8 cellular contexts compared by ENCODE assay signal in the genomic region with DNA sequence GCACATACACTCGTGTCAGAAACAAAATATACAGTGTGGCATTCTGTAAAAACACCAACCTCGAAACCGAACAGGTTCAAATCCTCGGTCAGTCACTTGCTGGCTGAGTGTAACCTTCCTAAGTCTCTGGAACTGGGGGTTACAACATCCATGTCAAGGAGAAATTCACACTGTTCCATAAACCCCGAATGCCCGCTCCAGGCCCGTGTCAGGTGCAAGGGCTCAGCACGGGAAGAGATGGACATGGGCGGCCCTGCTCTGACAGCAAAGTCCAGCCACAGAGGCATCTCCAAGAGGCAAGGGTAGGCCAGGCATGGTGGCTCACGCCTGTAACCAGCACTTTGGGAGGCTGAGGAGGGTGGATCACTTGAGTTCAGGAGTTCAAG.
DNase-seq lines count a peak whose midpoint lies in the region; ATAC-seq and TF ChIP-seq lines count a peak whose summit lies in the region.

No MANE protein-coding gene starts in this region.

- H3K9me3 Mint-ChIP-seq in brain = no peaks in the 10 kb centered on the region
- H3K9me3 Mint-ChIP-seq in natural killer cell treated with Interleukin-12 subunit alpha and Interleukin-12 subunit beta and Interleukin-15 and Interleukin-18, amount 100 ng/mL, for 72 hours = no peaks in the 10 kb centered on the region

- POLR2A ChIA-PET in AG04449 (lab: Yijun Ruan, JAX) = interaction anchor here (1.2 kb wide), 1 partner anchor 57 kb away, joined by 5 read pairs; no protein-coding TSS in a partner anchor

- no peaks in the 10 kb centered on the region for H3K36me3 Mint-ChIP-seq in brain
- no peaks in the 10 kb centered on the region for H3K36me3 Mint-ChIP-seq in natural killer cell treated with Interleukin-12 subunit alpha and Interleukin-12 subunit beta and Interleukin-15 and Interleukin-18, amount 100 ng/mL, for 72 hours

- H3K4me3 ChIP-seq in AG04449 (ENCODE audit: low read depth, low read length) = peak overlapping the region; percentile 13

- peak overlapping the region in 4 of 5 experiments; percentile 56 to 89 (median 74) for H3K27ac Mint-ChIP-seq in brain
- H3K27ac Mint-ChIP-seq in natural killer cell treated with Interleukin-12 subunit alpha and Interleukin-12 subunit beta and Interleukin-15 and Interleukin-18, amount 100 ng/mL, for 72 hours = peak overlapping the region; percentile 89 to 96

- peaks cover 51% of the 10 kb centered on the region for H3K4me1 Mint-ChIP-seq in brain
- H3K4me1 Mint-ChIP-seq in natural killer cell treated with Interleukin-12 subunit alpha and Interleukin-12 subunit beta and Interleukin-15 and Interleukin-18, amount 100 ng/mL, for 72 hours (ENCODE audit: low read depth in 2 of 2) = peaks cover 54 to 61% of the 10 kb centered on the region in 2 donors

- no peak overlapping the region for H3K4me3 Mint-ChIP-seq in brain
- peak overlapping the region; percentile 86 for H3K4me3 Mint-ChIP-seq in natural killer cell treated with Interleukin-12 subunit alpha and Interleukin-12 subunit beta and Interleukin-15 and Interleukin-18, amount 100 ng/mL, for 72 hours

- ATAC-seq in HG02798 (IDR thresholded peaks at IDR 0.05; ENCODE audit: poor library complexity, unreplicated experiment) (peak; percentile 3), HG03196 (IDR thresholded peaks at IDR 0.05; ENCODE audit: unreplicated experiment) (no peak)
- peak in 1 of 2 donors; percentile 2 for ATAC-seq in natural killer cell treated with Interleukin-12 subunit alpha and Interleukin-12 subunit beta and Interleukin-15 and Interleukin-18, amount 100 ng/mL, for 72 hours

- CTCF ChIA-PET in AG04449 (lab: Yijun Ruan, JAX) = interaction anchor here (0.6 to 3.0 kb wide), 18 partner anchors 9 to 269 kb away, joined by 3 to 24 read pairs (median 6); no protein-coding TSS in a partner anchor

- DNase-seq in AG04449 (ENCODE audit: low read depth, low spot score) (no peak), ecto neural progenitor cell (ENCODE audit: low spot score) (no peak), C1 segment of cervical spinal cord (lab: John Stamatoyannopoulos, UW) (no peak), NCI-H2029 (lab: John Stamatoyannopoulos, UW) (no peak)
- no peak for DNase-seq in natural killer cell treated with Interleukin-12 subunit alpha and Interleukin-12 subunit beta and Interleukin-15 and Interleukin-18, amount 100 ng/mL, for 72 hours (ENCODE audit: low spot score)

- H3K27me3 Mint-ChIP-seq in brain = no peaks in the 10 kb centered on the region
- H3K27me3 Mint-ChIP-seq in natural killer cell treated with Interleukin-12 subunit alpha and Interleukin-12 subunit beta and Interleukin-15 and Interleukin-18, amount 100 ng/mL, for 72 hours = no peaks in the 10 kb centered on the region

- no peak for TF ChIP-seq CTCF in AG04449 (IDR thresholded peaks at IDR 0.05; ENCODE audit: insufficient read depth, low read length, missing control alignments)
- TF ChIP-seq CTCF in brain (conservative IDR thresholded peaks at IDR 0.05) = peak in 1 of 2 experiments; percentile 29
